8 cellular contexts compared by ENCODE assay signal in genomic region chr9:4662108-4662988, GRCh38. TPM values are rescaled to one million over a fixed set of nuclear protein-coding genes. Genes with fewer than 3 reads are reported as not detected.
A peak's percentile ranks its signal among the peaks of the same experiment; 100 is the strongest.
DNase-seq lines count a peak whose midpoint lies in the region; ATAC-seq and TF ChIP-seq lines count a peak whose summit lies in the region.

Gene PLPP6, plus strand, starts transcription at chr9:4662294. Its CDS starts 82 bp downstream, at chr9:4662376.

- no peaks in the 10 kb centered on the region for H3K36me3 ChIP-seq in esophagus muscularis mucosa

- WGBS in esophagus muscularis mucosa: 12% methylated on average over 21 of the region's 70 CpGs

- no peak for TF ChIP-seq EP300 in esophagus muscularis mucosa (IDR thresholded peaks at IDR 0.05)

- peaks cover 20 to 54% (median 50%) of the 10 kb centered on the region in 4 donors for H3K4me1 ChIP-seq in esophagus muscularis mucosa

- TF ChIP-seq POLR2A in esophagus muscularis mucosa (IDR thresholded peaks at IDR 0.05; ENCODE audit: low read depth): peak; percentile 38

- peak within 1 kb of the TSS; percentile 80 to 91 (median 86) for H3K27ac ChIP-seq in esophagus muscularis mucosa (replicated peaks in 1 of 4)

- no peaks in the 10 kb centered on the region for H3K27me3 ChIP-seq in esophagus muscularis mucosa

- peak; percentile 88 for DNase-seq in DMS79 (lab: John Stamatoyannopoulos, UW)
- peak; percentile 72 for DNase-seq in HuH-7.5 (ENCODE audit: low spot score)
- DNase-seq in OCI-M1 (lab: John Stamatoyannopoulos, UW): peak; percentile 100
- DNase-seq in activated T-helper 1 cell treated with Interleukin-2 at 50 U/mL for 16 hours (ENCODE audit: low read depth): peak; percentile 62
- DNase-seq in esophagus muscularis mucosa (ENCODE audit: extremely low spot score): peak; percentile 94
- DNase-seq in myocyte (ENCODE audit: low read depth): peak; percentile 83
- DNase-seq in stimulated activated naive CD4-positive, alpha-beta T cell (lab: John Stamatoyannopoulos, UW): peak; percentile 66 to 80 (median 72)

- TF ChIP-seq CTCF in esophagus muscularis mucosa (IDR thresholded peaks at IDR 0.05): peak; percentile 65 to 74 (median 69)

- peak; percentile 89 for ATAC-seq in GM21528 (IDR thresholded peaks at IDR 0.05; ENCODE audit: low FRiP score, unreplicated experiment)

- intact Hi-C loops in esophagus muscularis mucosa (cut with DNase I): loop anchor here (2.0 to 10.0 kb wide), 2 partner anchors 78 to 322 kb away; partner anchors contain the start of genes AK3 and JAK2

- peak within 1 kb of the TSS; percentile 69 to 97 (median 92) for H3K4me3 ChIP-seq in esophagus muscularis mucosa

- no peaks in the 10 kb centered on the region for H3K9me3 ChIP-seq in esophagus muscularis mucosa

RNA-seq across cellular contexts. Expression of gene PLPP6, which starts in this region (rescaled TPM):
- total RNA-seq in esophagus muscularis mucosa (1 to 10 TPM; 3.8 to 6.3 (median 6.2) TPM), myocyte (3.8 and 4.3 TPM in 2 replicates)
- 2.2 TPM for polyA plus RNA-seq in myocyte (2012)

Comparison
In these comparisons a context has a peak if more than half of its experiments do, and no peak if none do; other contexts are left out.
1. Peak in every context shown above with its lines: DNase-seq, ATAC-seq, H3K4me3 ChIP-seq and H3K27ac ChIP-seq.